Comparison of ENCODE assay signal across 17 cellular contexts in the genomic region with DNA sequence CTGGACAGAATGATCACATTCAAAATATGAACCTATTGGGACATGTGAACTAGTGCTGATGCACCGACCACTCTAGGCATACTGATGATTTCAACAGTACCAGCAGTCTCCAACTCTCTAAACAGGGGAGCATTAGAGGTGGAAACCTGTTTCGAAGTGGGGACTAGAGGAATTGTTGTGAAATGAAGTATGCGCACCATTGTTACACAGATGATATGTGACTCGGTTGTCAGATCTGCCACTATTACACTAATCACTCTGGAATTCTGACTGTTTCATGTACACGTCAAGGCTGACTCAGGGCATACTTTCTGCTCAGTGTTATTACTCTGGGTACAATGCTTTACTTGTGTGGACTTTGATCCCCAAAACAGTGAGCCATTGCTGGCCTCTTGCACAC.
DNase-seq lines count a peak whose midpoint lies in the region; ATAC-seq, FAIRE-seq and TF ChIP-seq lines count a peak whose summit lies in the region.
"Had no signal": no experiment of that assay in that cellular context is flagged by ENCODE, and none has a peak within 500 bp of the region (broad histone marks: within the 10 kb centered on the region; RNA-seq: fewer than 3 reads in every experiment).

No MANE protein-coding gene starts in this region.

- H3K27ac Mint-ChIP-seq in natural killer cell treated with Interleukin-12 subunit alpha and Interleukin-12 subunit beta and Interleukin-15 and Interleukin-18, amount 100 ng/mL, for 72 hours: no peak overlapping the region
- H3K27ac Mint-ChIP-seq: endodermal cell, WTC11 had no signal

- H3K4me3 ChIP-seq in epithelial cell of proximal tubule (ENCODE audit: low read depth, low read length) (no peak overlapping the region), osteoblast (ENCODE audit: insufficient read depth, low read length) (no peak overlapping the region)
- H3K4me3 ChIP-seq: K562 had no signal

- intact Hi-C loops in sciatic nerve (cut with DNase I): no loop called here

- peak; percentile 41 for DNase-seq in GM03348 (ENCODE audit: low spot score)
- DNase-seq in RCC 7860 (ENCODE audit: low spot score): peak; percentile 91
- peak; percentile 93 for DNase-seq in epithelial cell of proximal tubule (ENCODE audit: low read depth)
- no peak for DNase-seq in osteoblast (ENCODE audit: insufficient read length, low spot score, missing footprints)
- no peak for DNase-seq in activated CD8-positive, alpha-beta memory T cell treated with anti-CD3 and anti-CD28 coated beads for 24 hours
- no peak for DNase-seq in natural killer cell treated with Interleukin-12 subunit alpha and Interleukin-12 subunit beta and Interleukin-15 and Interleukin-18, amount 100 ng/mL, for 72 hours (ENCODE audit: low spot score)
- no peak for DNase-seq in sciatic nerve (ENCODE audit: low spot score)
- DNase-seq: activated T-cell treated with anti-CD3 and anti-CD28 coated beads for 4 hours, anterior cingulate cortex, COR-L47, endodermal cell, NCI-H146, NCI-H526 treated with DMSO at 0.1 percent for 48 hours, right cardiac atrium had no signal

- FAIRE-seq in RCC 7860 (lab: Jason Lieb, UNC): peak; percentile 84
- FAIRE-seq: K562 had no signal

- no peaks in the 10 kb centered on the region for H3K36me3 ChIP-seq in osteoblast (ENCODE audit: insufficient read depth, low read length)

- H3K4me1 ChIP-seq in osteoblast (ENCODE audit: insufficient read depth, low read length): peaks cover 10% of the 10 kb centered on the region

- ATAC-seq in GM19395 (IDR thresholded peaks at IDR 0.05; ENCODE audit: unreplicated experiment) (no peak), sciatic nerve (no peak)
- no peak for ATAC-seq in natural killer cell treated with Interleukin-12 subunit alpha and Interleukin-12 subunit beta and Interleukin-15 and Interleukin-18, amount 100 ng/mL, for 72 hours
- ATAC-seq: K562, right cardiac atrium, WTC11 had no signal

- no peak overlapping the region for H2AFZ ChIP-seq in osteoblast (ENCODE audit: low read length)

- H3K9me3 Mint-ChIP-seq in natural killer cell treated with Interleukin-12 subunit alpha and Interleukin-12 subunit beta and Interleukin-15 and Interleukin-18, amount 100 ng/mL, for 72 hours: no peaks in the 10 kb centered on the region
- H3K9me3 Mint-ChIP-seq: endodermal cell had no signal

- no peaks in the 10 kb centered on the region for H3K27me3 ChIP-seq in osteoblast (ENCODE audit: insufficient read depth, low read length)

- H3K4me2 ChIP-seq in osteoblast (ENCODE audit: insufficient read depth, low read length): peak overlapping the region; percentile 8

- H3K36me3 Mint-ChIP-seq in natural killer cell treated with Interleukin-12 subunit alpha and Interleukin-12 subunit beta and Interleukin-15 and Interleukin-18, amount 100 ng/mL, for 72 hours: no peaks in the 10 kb centered on the region
- H3K36me3 Mint-ChIP-seq: WTC11 had no signal

- H3K79me2 ChIP-seq in osteoblast (ENCODE audit: insufficient read depth, low read length): no peaks in the 10 kb centered on the region

- TF ChIP-seq CTCF in epithelial cell of proximal tubule (conservative IDR thresholded peaks at IDR 0.05; ENCODE audit: low read depth, low read length) (no peak), osteoblast (IDR thresholded peaks at IDR 0.05; ENCODE audit: extremely low read depth, low read depth, low read length) (no peak)

- no peaks in the 10 kb centered on the region for H4K20me1 ChIP-seq in osteoblast (ENCODE audit: insufficient read depth, low read length)

- no peak overlapping the region for H3K27ac ChIP-seq in osteoblast (ENCODE audit: low read depth, low read length)

- H3K27me3 Mint-ChIP-seq in natural killer cell treated with Interleukin-12 subunit alpha and Interleukin-12 subunit beta and Interleukin-15 and Interleukin-18, amount 100 ng/mL, for 72 hours: no peaks in the 10 kb centered on the region

- no peak overlapping the region for H3K4me3 Mint-ChIP-seq in natural killer cell treated with Interleukin-12 subunit alpha and Interleukin-12 subunit beta and Interleukin-15 and Interleukin-18, amount 100 ng/mL, for 72 hours
- H3K4me3 Mint-ChIP-seq: endodermal cell, WTC11 had no signal

- H3K4me1 Mint-ChIP-seq in natural killer cell treated with Interleukin-12 subunit alpha and Interleukin-12 subunit beta and Interleukin-15 and Interleukin-18, amount 100 ng/mL, for 72 hours (ENCODE audit: low read depth in 2 of 2): no peaks in the 10 kb centered on the region
- H3K4me1 Mint-ChIP-seq: endodermal cell, WTC11 had no signal

- no peaks in the 10 kb centered on the region for H3K9me3 ChIP-seq in osteoblast (ENCODE audit: low read depth, low read length)

Comparison
In these comparisons a context has a peak if more than half of its experiments do, and no peak if none do; other contexts are left out.
1. DNase-seq: peak in GM03348 (single experiment), RCC 7860 (single experiment) and epithelial cell of proximal tubule (single experiment); none in osteoblast (single experiment), activated CD8-positive, alpha-beta memory T cell treated with anti-CD3 and anti-CD28 coated beads for 24 hours (single experiment), natural killer cell treated with Interleukin-12 subunit alpha and Interleukin-12 subunit beta and Interleukin-15 and Interleukin-18, amount 100 ng/mL, for 72 hours (single experiment) and sciatic nerve (single experiment).